ENCODE assay signal across 1 cellular context in the genomic region with DNA sequence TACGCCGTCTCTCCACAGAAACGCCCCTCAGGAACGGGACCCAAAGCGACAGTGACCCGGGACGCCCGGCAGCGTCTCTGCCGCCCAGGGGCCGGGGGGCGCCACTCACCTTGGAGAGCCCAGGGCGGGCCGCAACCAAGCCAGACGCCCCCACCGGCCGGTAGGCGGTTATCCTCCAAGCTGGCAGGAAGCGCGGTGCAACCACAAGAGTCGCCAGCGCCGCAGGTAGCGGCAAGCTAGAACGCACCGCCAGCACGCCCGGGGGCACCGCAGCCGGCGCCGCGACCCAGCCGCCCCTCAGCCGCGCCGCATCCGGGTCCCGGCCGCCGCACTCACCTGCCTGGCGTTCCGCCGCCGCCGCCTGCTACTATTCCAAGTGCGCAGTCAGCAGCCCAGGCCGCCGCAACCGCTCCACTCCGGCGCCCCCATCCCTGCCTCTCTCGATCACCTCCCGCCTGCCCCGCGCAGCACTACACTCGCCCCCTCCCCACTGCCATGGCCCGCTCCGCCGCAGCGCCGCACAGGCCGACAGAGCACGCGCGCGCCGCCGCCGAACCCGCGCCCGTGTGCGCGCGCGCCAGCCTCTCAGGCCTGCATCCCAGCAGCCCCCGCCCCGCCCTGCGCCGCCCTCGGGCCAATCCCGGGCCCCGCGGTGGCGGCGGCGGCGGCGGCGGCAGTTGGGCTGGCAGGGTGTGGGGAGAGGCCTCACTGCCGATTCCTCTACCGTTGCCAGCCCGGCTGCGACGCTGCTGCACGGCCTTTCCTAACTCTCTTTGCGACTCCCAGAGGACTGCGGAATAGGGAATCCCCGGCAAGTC.
TF ChIP-seq lines count a peak whose summit lies in the region.

A gene (minus strand): TSS at position 570 of the 818 bp plus-strand sequence. CDS start 75,585 bp downstream, outside the sequence.

TF ChIP-seq in K562, 482 proteins besides CTCF, POLR2A, EP300 and RAD21 (continued from another document and continues in another):
- TF ChIP-seq RBM22 (IDR thresholded peaks at IDR 0.05; ENCODE audit: low read depth, low read length, poor library complexity, severe bottlenecking) (peak; percentile 51), ETV6 (IDR thresholded peaks at IDR 0.05; ENCODE audit: borderline replicate concordance in 1 of 2, low read depth in 2 of 2, low read length in 1 of 2) (peak in 1 of 2 experiments; percentile 40; a peak in 1 of 4 replicates), ETV6 (CRISPR knock-in tag; IDR thresholded peaks at IDR 0.05; ENCODE audit: borderline replicate concordance) (no peak), CAMTA2 (CRISPR knock-in tag; conservative IDR thresholded peaks at IDR 0.05) (0 out of 2 replicates have a peak, but pooled peaks have one; percentile 24), SAP30 (IDR thresholded peaks at IDR 0.05; ENCODE audit: borderline replicate concordance, insufficient read depth, low read depth, low read length, poor library complexity, severe bottlenecking) (no peak), SP1 (CRISPR knock-in tag; IDR thresholded peaks at IDR 0.05) (no peak), ZBTB17 (CRISPR knock-in tag; IDR thresholded peaks at IDR 0.05) (peak; percentile 33), HNRNPH1 (optimal IDR thresholded peaks at IDR 0.05; ENCODE audit: low read depth, low read length) (no peak), ZNF311 (CRISPR knock-in tag; IDR thresholded peaks at IDR 0.05) (peak; percentile 64; the same call in 1 of the 2 replicates), JUND (IDR thresholded peaks at IDR 0.05; ENCODE audit: borderline replicate concordance, low read depth, low read length) (peak; percentile 24), JUND (tag; IDR thresholded peaks at IDR 0.05; ENCODE audit: borderline replicate concordance, low read depth, low read length) (peak; percentile 34; the same call in 1 of the 3 replicates), MAFK (IDR thresholded peaks at IDR 0.05; ENCODE audit: low read length) (no peak), ZEB2 (IDR thresholded peaks at IDR 0.05) (peak; percentile 81; the same call in 1 of the 2 replicates), U2AF1 (optimal IDR thresholded peaks at IDR 0.05; ENCODE audit: low read depth, low read length) (peak; percentile 65), CREM (IDR thresholded peaks at IDR 0.05; ENCODE audit: low read depth) (no peak; the same call in none of the 2 replicates), EP400 (IDR thresholded peaks at IDR 0.05) (peak; percentile 36; the same call in 1 of the 2 replicates), XRCC3 (IDR thresholded peaks at IDR 0.05) (no peak), HMG20B (CRISPR knock-in tag; IDR thresholded peaks at IDR 0.05) (no peak)
- TF ChIP-seq, protein P1, sequence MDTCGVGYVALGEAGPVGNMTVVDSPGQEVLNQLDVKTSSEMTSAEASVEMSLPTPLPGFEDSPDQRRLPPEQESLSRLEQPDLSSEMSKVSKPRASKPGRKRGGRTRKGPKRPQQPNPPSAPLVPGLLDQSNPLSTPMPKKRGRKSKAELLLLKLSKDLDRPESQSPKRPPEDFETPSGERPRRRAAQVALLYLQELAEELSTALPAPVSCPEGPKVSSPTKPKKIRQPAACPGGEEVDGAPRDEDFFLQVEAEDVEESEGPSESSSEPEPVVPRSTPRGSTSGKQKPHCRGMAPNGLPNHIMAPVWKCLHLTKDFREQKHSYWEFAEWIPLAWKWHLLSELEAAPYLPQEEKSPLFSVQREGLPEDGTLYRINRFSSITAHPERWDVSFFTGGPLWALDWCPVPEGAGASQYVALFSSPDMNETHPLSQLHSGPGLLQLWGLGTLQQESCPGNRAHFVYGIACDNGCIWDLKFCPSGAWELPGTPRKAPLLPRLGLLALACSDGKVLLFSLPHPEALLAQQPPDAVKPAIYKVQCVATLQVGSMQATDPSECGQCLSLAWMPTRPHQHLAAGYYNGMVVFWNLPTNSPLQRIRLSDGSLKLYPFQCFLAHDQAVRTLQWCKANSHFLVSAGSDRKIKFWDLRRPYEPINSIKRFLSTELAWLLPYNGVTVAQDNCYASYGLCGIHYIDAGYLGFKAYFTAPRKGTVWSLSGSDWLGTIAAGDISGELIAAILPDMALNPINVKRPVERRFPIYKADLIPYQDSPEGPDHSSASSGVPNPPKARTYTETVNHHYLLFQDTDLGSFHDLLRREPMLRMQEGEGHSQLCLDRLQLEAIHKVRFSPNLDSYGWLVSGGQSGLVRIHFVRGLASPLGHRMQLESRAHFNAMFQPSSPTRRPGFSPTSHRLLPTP (IDR thresholded peaks at IDR 0.05; ENCODE audit: borderline replicate concordance, extremely low read depth, insufficient read length): no peak
- TF ChIP-seq, protein P2, sequence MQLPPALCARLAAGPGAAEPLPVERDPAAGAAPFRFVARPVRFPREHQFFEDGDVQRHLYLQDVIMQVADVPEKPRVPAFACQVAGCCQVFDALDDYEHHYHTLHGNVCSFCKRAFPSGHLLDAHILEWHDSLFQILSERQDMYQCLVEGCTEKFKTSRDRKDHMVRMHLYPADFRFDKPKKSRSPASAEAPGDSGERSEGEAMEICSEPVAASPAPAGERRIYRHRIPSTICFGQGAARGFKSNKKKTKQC (CRISPR knock-in tag; IDR thresholded peaks at IDR 0.05): peak; percentile 71; the same call in 1 of the 2 replicates
- TF ChIP-seq, protein P3, sequence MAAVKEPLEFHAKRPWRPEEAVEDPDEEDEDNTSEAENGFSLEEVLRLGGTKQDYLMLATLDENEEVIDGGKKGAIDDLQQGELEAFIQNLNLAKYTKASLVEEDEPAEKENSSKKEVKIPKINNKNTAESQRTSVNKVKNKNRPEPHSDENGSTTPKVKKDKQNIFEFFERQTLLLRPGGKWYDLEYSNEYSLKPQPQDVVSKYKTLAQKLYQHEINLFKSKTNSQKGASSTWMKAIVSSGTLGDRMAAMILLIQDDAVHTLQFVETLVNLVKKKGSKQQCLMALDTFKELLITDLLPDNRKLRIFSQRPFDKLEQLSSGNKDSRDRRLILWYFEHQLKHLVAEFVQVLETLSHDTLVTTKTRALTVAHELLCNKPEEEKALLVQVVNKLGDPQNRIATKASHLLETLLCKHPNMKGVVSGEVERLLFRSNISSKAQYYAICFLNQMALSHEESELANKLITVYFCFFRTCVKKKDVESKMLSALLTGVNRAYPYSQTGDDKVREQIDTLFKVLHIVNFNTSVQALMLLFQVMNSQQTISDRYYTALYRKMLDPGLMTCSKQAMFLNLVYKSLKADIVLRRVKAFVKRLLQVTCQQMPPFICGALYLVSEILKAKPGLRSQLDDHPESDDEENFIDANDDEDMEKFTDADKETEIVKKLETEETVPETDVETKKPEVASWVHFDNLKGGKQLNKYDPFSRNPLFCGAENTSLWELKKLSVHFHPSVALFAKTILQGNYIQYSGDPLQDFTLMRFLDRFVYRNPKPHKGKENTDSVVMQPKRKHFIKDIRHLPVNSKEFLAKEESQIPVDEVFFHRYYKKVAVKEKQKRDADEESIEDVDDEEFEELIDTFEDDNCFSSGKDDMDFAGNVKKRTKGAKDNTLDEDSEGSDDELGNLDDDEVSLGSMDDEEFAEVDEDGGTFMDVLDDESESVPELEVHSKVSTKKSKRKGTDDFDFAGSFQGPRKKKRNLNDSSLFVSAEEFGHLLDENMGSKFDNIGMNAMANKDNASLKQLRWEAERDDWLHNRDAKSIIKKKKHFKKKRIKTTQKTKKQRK (IDR thresholded peaks at IDR 0.05; ENCODE audit: borderline replicate concordance, low read depth, low read length): no peak
- TF ChIP-seq, protein P4, sequence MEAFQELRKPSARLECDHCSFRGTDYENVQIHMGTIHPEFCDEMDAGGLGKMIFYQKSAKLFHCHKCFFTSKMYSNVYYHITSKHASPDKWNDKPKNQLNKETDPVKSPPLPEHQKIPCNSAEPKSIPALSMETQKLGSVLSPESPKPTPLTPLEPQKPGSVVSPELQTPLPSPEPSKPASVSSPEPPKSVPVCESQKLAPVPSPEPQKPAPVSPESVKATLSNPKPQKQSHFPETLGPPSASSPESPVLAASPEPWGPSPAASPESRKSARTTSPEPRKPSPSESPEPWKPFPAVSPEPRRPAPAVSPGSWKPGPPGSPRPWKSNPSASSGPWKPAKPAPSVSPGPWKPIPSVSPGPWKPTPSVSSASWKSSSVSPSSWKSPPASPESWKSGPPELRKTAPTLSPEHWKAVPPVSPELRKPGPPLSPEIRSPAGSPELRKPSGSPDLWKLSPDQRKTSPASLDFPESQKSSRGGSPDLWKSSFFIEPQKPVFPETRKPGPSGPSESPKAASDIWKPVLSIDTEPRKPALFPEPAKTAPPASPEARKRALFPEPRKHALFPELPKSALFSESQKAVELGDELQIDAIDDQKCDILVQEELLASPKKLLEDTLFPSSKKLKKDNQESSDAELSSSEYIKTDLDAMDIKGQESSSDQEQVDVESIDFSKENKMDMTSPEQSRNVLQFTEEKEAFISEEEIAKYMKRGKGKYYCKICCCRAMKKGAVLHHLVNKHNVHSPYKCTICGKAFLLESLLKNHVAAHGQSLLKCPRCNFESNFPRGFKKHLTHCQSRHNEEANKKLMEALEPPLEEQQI (IDR thresholded peaks at IDR 0.05): no peak
- TF ChIP-seq, protein P5, sequence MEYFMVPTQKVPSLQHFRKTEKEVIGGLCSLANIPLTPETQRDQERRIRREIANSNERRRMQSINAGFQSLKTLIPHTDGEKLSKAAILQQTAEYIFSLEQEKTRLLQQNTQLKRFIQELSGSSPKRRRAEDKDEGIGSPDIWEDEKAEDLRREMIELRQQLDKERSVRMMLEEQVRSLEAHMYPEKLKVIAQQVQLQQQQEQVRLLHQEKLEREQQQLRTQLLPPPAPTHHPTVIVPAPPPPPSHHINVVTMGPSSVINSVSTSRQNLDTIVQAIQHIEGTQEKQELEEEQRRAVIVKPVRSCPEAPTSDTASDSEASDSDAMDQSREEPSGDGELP (CRISPR knock-in tag; IDR thresholded peaks at IDR 0.05; ENCODE audit: borderline replicate concordance): peak; percentile 77; the same call in 1 of the 2 replicates
- TF ChIP-seq, protein P6, sequence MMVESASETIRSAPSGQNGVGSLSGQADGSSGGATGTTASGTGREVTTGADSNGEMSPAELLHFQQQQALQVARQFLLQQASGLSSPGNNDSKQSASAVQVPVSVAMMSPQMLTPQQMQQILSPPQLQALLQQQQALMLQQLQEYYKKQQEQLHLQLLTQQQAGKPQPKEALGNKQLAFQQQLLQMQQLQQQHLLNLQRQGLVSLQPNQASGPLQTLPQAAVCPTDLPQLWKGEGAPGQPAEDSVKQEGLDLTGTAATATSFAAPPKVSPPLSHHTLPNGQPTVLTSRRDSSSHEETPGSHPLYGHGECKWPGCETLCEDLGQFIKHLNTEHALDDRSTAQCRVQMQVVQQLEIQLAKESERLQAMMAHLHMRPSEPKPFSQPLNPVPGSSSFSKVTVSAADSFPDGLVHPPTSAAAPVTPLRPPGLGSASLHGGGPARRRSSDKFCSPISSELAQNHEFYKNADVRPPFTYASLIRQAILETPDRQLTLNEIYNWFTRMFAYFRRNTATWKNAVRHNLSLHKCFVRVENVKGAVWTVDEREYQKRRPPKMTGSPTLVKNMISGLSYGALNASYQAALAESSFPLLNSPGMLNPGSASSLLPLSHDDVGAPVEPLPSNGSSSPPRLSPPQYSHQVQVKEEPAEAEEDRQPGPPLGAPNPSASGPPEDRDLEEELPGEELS (CRISPR knock-in tag; IDR thresholded peaks at IDR 0.05; ENCODE audit: borderline replicate concordance): peak; percentile 78; the same call in 1 of the 2 replicates
- TF ChIP-seq, protein P7, sequence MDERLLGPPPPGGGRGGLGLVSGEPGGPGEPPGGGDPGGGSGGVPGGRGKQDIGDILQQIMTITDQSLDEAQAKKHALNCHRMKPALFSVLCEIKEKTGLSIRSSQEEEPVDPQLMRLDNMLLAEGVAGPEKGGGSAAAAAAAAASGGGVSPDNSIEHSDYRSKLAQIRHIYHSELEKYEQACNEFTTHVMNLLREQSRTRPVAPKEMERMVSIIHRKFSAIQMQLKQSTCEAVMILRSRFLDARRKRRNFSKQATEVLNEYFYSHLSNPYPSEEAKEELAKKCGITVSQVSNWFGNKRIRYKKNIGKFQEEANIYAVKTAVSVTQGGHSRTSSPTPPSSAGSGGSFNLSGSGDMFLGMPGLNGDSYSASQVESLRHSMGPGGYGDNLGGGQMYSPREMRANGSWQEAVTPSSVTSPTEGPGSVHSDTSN (CRISPR knock-in tag; IDR thresholded peaks at IDR 0.05; ENCODE audit: low read depth): no peak
- TF ChIP-seq, protein P7 (tag; conservative IDR thresholded peaks at IDR 0.05; ENCODE audit: low read depth): no peak
- TF ChIP-seq, protein P8, sequence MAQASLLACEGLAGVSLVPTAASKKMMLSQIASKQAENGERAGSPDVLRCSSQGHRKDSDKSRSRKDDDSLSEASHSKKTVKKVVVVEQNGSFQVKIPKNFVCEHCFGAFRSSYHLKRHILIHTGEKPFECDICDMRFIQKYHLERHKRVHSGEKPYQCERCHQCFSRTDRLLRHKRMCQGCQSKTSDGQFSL (CRISPR knock-in tag; IDR thresholded peaks at IDR 0.05): peak; percentile 83
- TF ChIP-seq, protein P8 (tag; IDR thresholded peaks at IDR 0.05): no peak
- TF ChIP-seq, protein P9, sequence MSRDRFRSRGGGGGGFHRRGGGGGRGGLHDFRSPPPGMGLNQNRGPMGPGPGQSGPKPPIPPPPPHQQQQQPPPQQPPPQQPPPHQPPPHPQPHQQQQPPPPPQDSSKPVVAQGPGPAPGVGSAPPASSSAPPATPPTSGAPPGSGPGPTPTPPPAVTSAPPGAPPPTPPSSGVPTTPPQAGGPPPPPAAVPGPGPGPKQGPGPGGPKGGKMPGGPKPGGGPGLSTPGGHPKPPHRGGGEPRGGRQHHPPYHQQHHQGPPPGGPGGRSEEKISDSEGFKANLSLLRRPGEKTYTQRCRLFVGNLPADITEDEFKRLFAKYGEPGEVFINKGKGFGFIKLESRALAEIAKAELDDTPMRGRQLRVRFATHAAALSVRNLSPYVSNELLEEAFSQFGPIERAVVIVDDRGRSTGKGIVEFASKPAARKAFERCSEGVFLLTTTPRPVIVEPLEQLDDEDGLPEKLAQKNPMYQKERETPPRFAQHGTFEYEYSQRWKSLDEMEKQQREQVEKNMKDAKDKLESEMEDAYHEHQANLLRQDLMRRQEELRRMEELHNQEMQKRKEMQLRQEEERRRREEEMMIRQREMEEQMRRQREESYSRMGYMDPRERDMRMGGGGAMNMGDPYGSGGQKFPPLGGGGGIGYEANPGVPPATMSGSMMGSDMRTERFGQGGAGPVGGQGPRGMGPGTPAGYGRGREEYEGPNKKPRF (IDR thresholded peaks at IDR 0.05; ENCODE audit: low read depth, low read length): no peak
- TF ChIP-seq, protein P10, sequence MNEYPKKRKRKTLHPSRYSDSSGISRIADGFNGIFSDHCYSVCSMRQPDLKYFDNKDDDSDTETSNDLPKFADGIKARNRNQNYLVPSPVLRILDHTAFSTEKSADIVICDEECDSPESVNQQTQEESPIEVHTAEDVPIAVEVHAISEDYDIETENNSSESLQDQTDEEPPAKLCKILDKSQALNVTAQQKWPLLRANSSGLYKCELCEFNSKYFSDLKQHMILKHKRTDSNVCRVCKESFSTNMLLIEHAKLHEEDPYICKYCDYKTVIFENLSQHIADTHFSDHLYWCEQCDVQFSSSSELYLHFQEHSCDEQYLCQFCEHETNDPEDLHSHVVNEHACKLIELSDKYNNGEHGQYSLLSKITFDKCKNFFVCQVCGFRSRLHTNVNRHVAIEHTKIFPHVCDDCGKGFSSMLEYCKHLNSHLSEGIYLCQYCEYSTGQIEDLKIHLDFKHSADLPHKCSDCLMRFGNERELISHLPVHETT (CRISPR knock-in tag; conservative IDR thresholded peaks at IDR 0.05 in 1 of 2, IDR thresholded peaks at IDR 0.05 in 1 of 2): peak in 1 of 2 experiments; percentile 76; a peak in 2 of 4 replicates
